Comparison of ENCODE assay signal across 24 cellular contexts in the genomic region with DNA sequence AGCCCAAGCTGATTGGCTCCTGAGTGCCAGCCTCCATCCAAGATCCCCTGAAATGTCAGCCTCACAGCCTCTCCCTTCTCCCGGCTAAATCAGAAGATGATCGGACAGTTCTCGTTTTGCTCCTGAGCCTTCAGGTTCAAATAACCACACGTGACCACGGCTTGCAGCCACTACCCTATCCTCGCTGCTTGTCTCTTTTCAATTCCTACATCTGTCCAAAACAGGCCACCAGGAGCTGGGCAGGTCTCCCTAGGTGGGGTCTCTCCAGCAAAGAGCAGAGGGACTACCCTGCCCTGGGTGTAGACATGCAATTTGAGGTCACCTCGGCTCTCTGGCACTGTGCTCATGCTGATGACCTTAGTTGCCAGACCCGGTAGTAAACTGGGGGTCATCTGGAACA.
"Had no signal": no experiment of that assay in that cellular context is flagged by ENCODE, and none has a peak within 500 bp of the region (broad histone marks: within the 10 kb centered on the region; RNA-seq: fewer than 3 reads in every experiment).

No MANE protein-coding gene starts in this region.

- H3K4me3 Mint-ChIP-seq: T-cell; T-helper 1 cell treated with Interleukin-12 subunit alpha and Interleukin-12 subunit beta and Interleukin-4 antibody, amounts not matched to agents 30 μg/mL and 1 μg/mL, for 36 hours had no signal

- H3K27ac Mint-ChIP-seq: T-cell; T-helper 1 cell treated with Interleukin-12 subunit alpha and Interleukin-12 subunit beta and Interleukin-4 antibody, amounts not matched to agents 30 μg/mL and 1 μg/mL, for 36 hours had no signal

- H3K27ac ChIP-seq: Peyer's patch had no signal

- DNase-seq: MG63, NCI-H1092, NCI-H1105 treated with DMSO at 0.1 percent for 48 hours, NCI-H1417 treated with DMSO at 0.1 percent for 48 hours, NCI-H146, NCI-H1694 treated with DMSO at 0.1 percent for 48 hours, NCI-H1930, NCI-H2081, NCI-H2107, NCI-H226, NCI-H446, NCI-H510A, NCI-H524 treated with DMSO at 0.1 percent for 48 hours, NCI-H69, NCI-H774, Peyer's patch, Right ventricle myocardium superior, SIG-M5, SK-N-SH, SW 1271, T-cell had no signal

- H3K9ac ChIP-seq: SK-N-SH had no signal

- FAIRE-seq: HepG2 had no signal

- H3K4me3 ChIP-seq: MG63, Peyer's patch had no signal

- ATAC-seq: PC-3, T-cell had no signal

- H3K9me3 ChIP-seq: MG63, Peyer's patch, SK-N-SH had no signal

- H3K4me2 ChIP-seq: SK-N-SH had no signal

- H3K27me3 ChIP-seq: MG63, Peyer's patch had no signal

- H3K36me3 ChIP-seq: MG63, Peyer's patch had no signal

- H3K9me3 Mint-ChIP-seq: T-cell; T-helper 1 cell treated with Interleukin-12 subunit alpha and Interleukin-12 subunit beta and Interleukin-4 antibody, amounts not matched to agents 30 μg/mL and 1 μg/mL, for 36 hours had no signal

- H3K36me3 Mint-ChIP-seq: T-cell had no signal

- H3K4me1 ChIP-seq: Peyer's patch had no signal

- H3K4me1 Mint-ChIP-seq: T-cell had no signal
